In genomic region chr14:100450049-100450448, GRCh38 we compare ENCODE assay signal across 25 cellular contexts.
"Had no signal": no experiment of that assay in that cellular context is flagged by ENCODE, and none has a peak within 500 bp of the region (broad histone marks: within the 10 kb centered on the region; RNA-seq: fewer than 3 reads in every experiment).

No MANE protein-coding gene starts in this region.

- H3K27ac ChIP-seq: esophagus squamous epithelium, heart right ventricle, lower lobe of right lung, prostate gland, sigmoid colon, thoracic aorta, tibial nerve, upper lobe of left lung, uterus had no signal

- DNase-seq: effector memory CD4-positive, alpha-beta T cell; erythroblast; esophagus squamous epithelium; foreskin melanocyte; glutamatergic neuron; heart right ventricle; hippocampal formation; kidney glomerular epithelial cell; left ventricle myocardium superior; lower lobe of right lung; natural killer cell; right cardiac atrium; sigmoid colon; stimulated activated CD4-positive, alpha-beta T cell treated with anti-CD3 and anti-CD28 coated beads, Interleukin-2, amount 100 ng/mL, for 24 hours; stimulated activated CD4-positive, alpha-beta T cell treated with anti-CD3 and anti-CD28 coated beads, Interleukin-4, amount 100 ng/mL, for 24 hours; stimulated activated naive CD8-positive, alpha-beta T cell treated with anti-CD3 and anti-CD28 coated beads, Interleukin-15, Interleukin-2, amounts not matched to agents 100 U/mL and 50 U/mL, for 24 hours; substantia nigra; upper lobe of left lung; uterus had no signal

- H3K9me3 ChIP-seq: esophagus squamous epithelium, heart right ventricle, lower lobe of right lung, prostate gland, sigmoid colon, thoracic aorta, tibial nerve, upper lobe of left lung, uterus had no signal

- H3K27ac Mint-ChIP-seq: dendritic cell treated with granulocyte-macrophage colony-stimulating factor and Interleukin-4, amounts not matched to agents 40 ng/mL and 50 ng/mL, for 4 days; natural killer cell; stimulated activated memory B cell treated with anti-CD40 and anti-IgM and Interleukin-4, amounts not matched to agents 10 μg/mL and 1 μg/mL and 100 μg/mL, for 72 hours had no signal

- H3K36me3 Mint-ChIP-seq: natural killer cell had no signal

- H3K4me3 ChIP-seq: esophagus squamous epithelium, heart right ventricle, lower lobe of right lung, prostate gland, sigmoid colon, thoracic aorta, tibial nerve, upper lobe of left lung, uterus had no signal

- H3K36me3 ChIP-seq: esophagus squamous epithelium, heart right ventricle, lower lobe of right lung, prostate gland, sigmoid colon, thoracic aorta, upper lobe of left lung, uterus had no signal

- H3K4me1 ChIP-seq: esophagus squamous epithelium, heart right ventricle, lower lobe of right lung, prostate gland, sigmoid colon, upper lobe of left lung, uterus had no signal

- H3K27me3 ChIP-seq: esophagus squamous epithelium, heart right ventricle, sigmoid colon, tibial nerve, upper lobe of left lung, uterus had no signal

- H3K27me3 Mint-ChIP-seq: dendritic cell treated with granulocyte-macrophage colony-stimulating factor and Interleukin-4, amounts not matched to agents 40 ng/mL and 50 ng/mL, for 4 days; stimulated activated memory B cell treated with anti-CD40 and anti-IgM and Interleukin-4, amounts not matched to agents 10 μg/mL and 1 μg/mL and 100 μg/mL, for 72 hours had no signal

- ATAC-seq: heart right ventricle; left ventricle myocardium superior; lower lobe of right lung; natural killer cell; right cardiac atrium; stimulated activated memory B cell treated with anti-CD40 and anti-IgM and Interleukin-4, amounts not matched to agents 10 μg/mL and 1 μg/mL and 100 μg/mL, for 72 hours had no signal

- H3K9me3 Mint-ChIP-seq: dendritic cell treated with granulocyte-macrophage colony-stimulating factor and Interleukin-4, amounts not matched to agents 40 ng/mL and 50 ng/mL, for 4 days; natural killer cell; neural crest cell had no signal

- H3K4me1 Mint-ChIP-seq: stimulated activated memory B cell treated with anti-CD40 and anti-IgM and Interleukin-4, amounts not matched to agents 10 μg/mL and 1 μg/mL and 100 μg/mL, for 72 hours had no signal

- H3K4me3 Mint-ChIP-seq: dendritic cell treated with granulocyte-macrophage colony-stimulating factor and Interleukin-4, amounts not matched to agents 40 ng/mL and 50 ng/mL, for 4 days; natural killer cell; neural crest cell; stimulated activated memory B cell treated with anti-CD40 and anti-IgM and Interleukin-4, amounts not matched to agents 10 μg/mL and 1 μg/mL and 100 μg/mL, for 72 hours had no signal
